ENCODE assay signal across 16 cellular contexts in genomic region chr16:66262253-66263167, GRCh38.
DNase-seq lines count a peak whose midpoint lies in the region; ATAC-seq and TF ChIP-seq lines count a peak whose summit lies in the region.
"Had no signal": no experiment of that assay in that cellular context is flagged by ENCODE, and none has a peak within 500 bp of the region (broad histone marks: within the 10 kb centered on the region; RNA-seq: fewer than 3 reads in every experiment).

No MANE protein-coding gene starts in this region.

- H3K4me1 ChIP-seq in RWPE2 (ENCODE audit: insufficient read depth, poor library complexity, severe bottlenecking) (no peaks in the 10 kb centered on the region), neural progenitor cell (peaks cover 10% of the 10 kb centered on the region), colonic mucosa (no peaks in the 10 kb centered on the region)

- peaks cover 7% of the 10 kb centered on the region for H3K27me3 Mint-ChIP-seq in neural progenitor cell (ENCODE audit: insufficient read depth, low read depth)

- no peak for ATAC-seq in RWPE2 (ENCODE audit: low read depth)

- no peak overlapping the region for H3K27ac ChIP-seq in RWPE2 (ENCODE audit: poor library complexity, severe bottlenecking)
- no peak overlapping the region for H3K27ac ChIP-seq in neural progenitor cell
- no peak overlapping the region for H3K27ac ChIP-seq in colonic mucosa

- no peaks in the 10 kb centered on the region for H3K36me3 Mint-ChIP-seq in neural progenitor cell

- H3K9ac ChIP-seq in neural progenitor cell (no peak overlapping the region), colonic mucosa (ENCODE audit: low read depth in 2 of 2, low read length in 2 of 2) (no peak overlapping the region)

- peaks cover 34% of the 10 kb centered on the region for H3K4me1 Mint-ChIP-seq in neural progenitor cell

- no peak overlapping the region for H3K4me3 ChIP-seq in RWPE2 (ENCODE audit: severe bottlenecking)
- no peak overlapping the region for H3K4me3 ChIP-seq in neural progenitor cell
- H3K4me3 ChIP-seq in colonic mucosa, result no peak overlapping the region

- no peaks in the 10 kb centered on the region for H3F3A ChIP-seq in neural progenitor cell (ENCODE audit: low read depth)

- H3K4me3 Mint-ChIP-seq in neural progenitor cell, result no peak overlapping the region
- H3K4me3 Mint-ChIP-seq: nephron progenitor cell had no signal

- no peak overlapping the region for H2AFZ ChIP-seq in neural progenitor cell (replicated peaks)

- no peaks in the 10 kb centered on the region for H3K36me3 ChIP-seq in RWPE2 (ENCODE audit: low read depth)
- no peaks in the 10 kb centered on the region for H3K36me3 ChIP-seq in neural progenitor cell
- no peaks in the 10 kb centered on the region for H3K36me3 ChIP-seq in colonic mucosa

- no peak overlapping the region for H3K4me2 ChIP-seq in neural progenitor cell

- no peaks in the 10 kb centered on the region for H4K20me1 ChIP-seq in neural progenitor cell (ENCODE audit: low read depth)

- H3K9me3 Mint-ChIP-seq in neural progenitor cell, result no peaks in the 10 kb centered on the region
- H3K9me3 Mint-ChIP-seq: activated T-helper 2 cell treated with anti-CD3 and anti-CD28 coated beads, Interferon-gamma antibody, Interleukin-2, Interleukin-4, amounts not matched to agents 10 μg/mL and 5 μg/mL and 100 μg/mL, durations not matched to agents 14 hours and 24 hours and 36 hours; nephron progenitor cell had no signal

- no peaks in the 10 kb centered on the region for H3K79me2 ChIP-seq in neural progenitor cell (ENCODE audit: low read depth)

- TF ChIP-seq CTCF in RWPE2 (IDR thresholded peaks at IDR 0.05; ENCODE audit: poor library complexity, severe bottlenecking), result no peak
- TF ChIP-seq CTCF in neural progenitor cell (IDR thresholded peaks at IDR 0.05), result no peak
- TF ChIP-seq CTCF in colonic mucosa (IDR thresholded peaks at IDR 0.05), result no peak

- no peaks in the 10 kb centered on the region for H3K9me3 ChIP-seq in RWPE2 (ENCODE audit: severe bottlenecking)
- no peaks in the 10 kb centered on the region for H3K9me3 ChIP-seq in neural progenitor cell (ENCODE audit: low read depth)
- H3K9me3 ChIP-seq in colonic mucosa, result no peaks in the 10 kb centered on the region

- H3K27ac Mint-ChIP-seq in neural progenitor cell, result peak overlapping the region; percentile 8
- H3K27ac Mint-ChIP-seq: activated T-helper 2 cell treated with anti-CD3 and anti-CD28 coated beads, Interferon-gamma antibody, Interleukin-2, Interleukin-4, amounts not matched to agents 10 μg/mL and 5 μg/mL and 100 μg/mL, durations not matched to agents 14 hours and 24 hours and 36 hours; nephron progenitor cell had no signal

- H3K27me3 ChIP-seq in RWPE2 (ENCODE audit: insufficient read depth, poor library complexity, severe bottlenecking) (no peaks in the 10 kb centered on the region), neural progenitor cell (no peaks in the 10 kb centered on the region), colonic mucosa (no peaks in the 10 kb centered on the region)

- intact Hi-C loops in colonic mucosa (cut with DNase I), result no loop called here

- peak; percentile 31 for DNase-seq in A172 (ENCODE audit: low spot score)
- peak; percentile 29 for DNase-seq in RWPE2 (ENCODE audit: low spot score)
- DNase-seq in fibroblast of the conjunctiva (ENCODE audit: low read depth), result peak; percentile 56
- no peak for DNase-seq in neural progenitor cell (ENCODE audit: low spot score)
- DNase-seq in colonic mucosa, result no peak
- no peak for DNase-seq in GM19238 (ENCODE audit: insufficient read length, low spot score)
- DNase-seq in NCI-H510A treated with DMSO at 0.1 percent for 48 hours (lab: John Stamatoyannopoulos, UW), result no peak
- no peak for DNase-seq in activated CD4-positive, alpha-beta T cell treated with anti-CD3 and anti-CD28 coated beads, Interleukin-2, amount 50 U/mL, for 4 hours
- DNase-seq: activated CD4-positive, alpha-beta T cell treated with anti-CD3 and anti-CD28 coated beads for 1 hour; Calu3; effector CD8-positive, alpha-beta T cell; NCI-H146; NCI-H510A; nephron progenitor cell; substantia nigra had no signal

Comparison
In these comparisons a context has a peak if more than half of its experiments do, and no peak if none do; other contexts are left out.
1. DNase-seq: peak in A172 (single experiment), RWPE2 (single experiment) and fibroblast of the conjunctiva (single experiment); none in neural progenitor cell (single experiment), colonic mucosa (single experiment), GM19238 (single experiment), NCI-H510A treated with DMSO at 0.1 percent for 48 hours (single experiment) and activated CD4-positive, alpha-beta T cell treated with anti-CD3 and anti-CD28 coated beads, Interleukin-2, amount 50 U/mL, for 4 hours (0 of 2).